7 cellular contexts compared by ENCODE assay signal in genomic region chr3:71226565-71227281, GRCh38.
A peak's percentile ranks its signal among the peaks of the same experiment; 100 is the strongest.
DNase-seq lines count a peak whose midpoint lies in the region; ATAC-seq and TF ChIP-seq lines count a peak whose summit lies in the region.

No MANE protein-coding gene starts in this region.

- H3K27me3 ChIP-seq in left ventricle myocardium inferior (ENCODE audit: low read depth) = no peaks in the 10 kb centered on the region
- H3K27me3 ChIP-seq in SK-N-SH (ENCODE audit: insufficient read depth) = no peaks in the 10 kb centered on the region

- peak; percentile 87 for DNase-seq in activated T-cell treated with anti-CD3 and anti-CD28 coated beads for 48 hours (ENCODE audit: low read depth)
- peak; percentile 59 for DNase-seq in left ventricle myocardium inferior
- peak; percentile 71 to 91 (median 89) for DNase-seq in stimulated activated CD4-positive, alpha-beta T cell treated with anti-CD3 and anti-CD28 coated beads, TNF-alpha, amount 100 ng/mL, for 24 hours (ENCODE audit: low read depth in 3 of 3)
- DNase-seq in SK-N-SH = no peak
- DNase-seq in NCI-H146 treated with DMSO at 0.1 percent for 48 hours (lab: John Stamatoyannopoulos, UW; ENCODE audit: unreplicated experiment) = no peak

- no peak for TF ChIP-seq CTCF in left ventricle myocardium inferior (IDR thresholded peaks at IDR 0.05; ENCODE audit: borderline replicate concordance)
- no peak for TF ChIP-seq CTCF in SK-N-SH (IDR thresholded peaks at IDR 0.05)

- H3K4me3 ChIP-seq in left ventricle myocardium inferior (peak overlapping the region; percentile 57), SK-N-SH (ENCODE audit: low read depth in 2 of 2, low read length in 1 of 2) (no peak overlapping the region)

- H4K20me1 ChIP-seq in SK-N-SH (ENCODE audit: insufficient read depth) = no peaks in the 10 kb centered on the region

- CTCF ChIA-PET in SK-N-SH (lab: Yijun Ruan, JAX) = no interaction called here

- no peak overlapping the region for H2AFZ ChIP-seq in SK-N-SH (ENCODE audit: low read depth)

- TF ChIP-seq RAD21 in SK-N-SH (IDR thresholded peaks at IDR 0.05; ENCODE audit: low read length) = no peak

- H3K36me3 ChIP-seq in left ventricle myocardium inferior (no peaks in the 10 kb centered on the region), SK-N-SH (replicated peaks in 1 of 2; ENCODE audit: control insufficient read depth in 1 of 2, insufficient read depth in 2 of 2, low read length in 1 of 2) (peaks cover 0 to 1% of the 10 kb centered on the region in 2 experiments)

- H3K4me1 ChIP-seq in left ventricle myocardium inferior (peaks cover 34% of the 10 kb centered on the region), SK-N-SH (ENCODE audit: control insufficient read depth in 1 of 2, insufficient read depth in 2 of 2, low read depth in 1 of 2, low read length in 1 of 2) (peaks cover 3 to 5% of the 10 kb centered on the region in 2 experiments; a peak in 3 of 4 replicates)

- no peak overlapping the region for H3K9ac ChIP-seq in SK-N-SH

- no peaks in the 10 kb centered on the region for H3K9me2 ChIP-seq in SK-N-SH

- POLR2A ChIA-PET in SK-N-SH (lab: Yijun Ruan, JAX) = no interaction called here

- H3K27ac ChIP-seq in left ventricle myocardium inferior (replicated peaks) (peak overlapping the region; percentile 78), SK-N-SH (ENCODE audit: low read depth in 2 of 2, low read length in 1 of 2) (peak overlapping the region in 1 of 2 experiments; percentile 46; a peak in 2 of 4 replicates)

- no peak for TF ChIP-seq EP300 in SK-N-SH (IDR thresholded peaks at IDR 0.05; ENCODE audit: borderline replicate concordance in 1 of 2, low read depth in 1 of 2, low read length in 1 of 2)

- H3K4me2 ChIP-seq in SK-N-SH = no peak overlapping the region

- WGBS in SK-N-SH (ENCODE audit: low lambda C conversion rate) = 90% methylated on average over 19 of the region's 23 CpGs

- H3K79me2 ChIP-seq in SK-N-SH (ENCODE audit: insufficient read depth) = peaks cover 46% of the 10 kb centered on the region

- ATAC-seq in GM19463 (IDR thresholded peaks at IDR 0.05; ENCODE audit: unreplicated experiment) = peak; percentile 87
- peak; percentile 77 for ATAC-seq in HG03469 (IDR thresholded peaks at IDR 0.05; ENCODE audit: unreplicated experiment)

- intact Hi-C loops in left ventricle myocardium inferior (cut with micrococcal nuclease) = no loop called here

- H3F3A ChIP-seq in SK-N-SH (replicated peaks; ENCODE audit: insufficient read depth) = peaks cover 18% of the 10 kb centered on the region

- H3K9me3 ChIP-seq in left ventricle myocardium inferior (replicated peaks) (no peaks in the 10 kb centered on the region), SK-N-SH (no peaks in the 10 kb centered on the region)

TF ChIP-seq in SK-N-SH, 30 proteins besides CTCF, POLR2A, EP300 and RAD21:
- TF ChIP-seq NFIC (IDR thresholded peaks at IDR 0.05; ENCODE audit: borderline replicate concordance) (no peak), USF2 (IDR thresholded peaks at IDR 0.05; ENCODE audit: borderline replicate concordance, low read depth, low read length) (no peak), YY1 (IDR thresholded peaks at IDR 0.05; ENCODE audit: low read depth) (no peak), USF1 (IDR thresholded peaks at IDR 0.05; ENCODE audit: borderline replicate concordance, low read depth) (no peak), POLR2AphosphoS5 (IDR thresholded peaks at IDR 0.05; ENCODE audit: low read depth, low read length) (no peak), JUND (IDR thresholded peaks at IDR 0.05) (no peak), FOSL2 (IDR thresholded peaks at IDR 0.05; ENCODE audit: borderline replicate concordance, low read depth) (no peak), MEF2A (IDR thresholded peaks at IDR 0.05; ENCODE audit: borderline replicate concordance, low read depth) (no peak), SIN3A (IDR thresholded peaks at IDR 0.05; ENCODE audit: borderline replicate concordance, low read depth, low read length) (no peak), MXI1 (IDR thresholded peaks at IDR 0.05; ENCODE audit: low read depth, low read length) (no peak), RCOR1 (IDR thresholded peaks at IDR 0.05; ENCODE audit: low read length) (no peak), ZBTB33 (IDR thresholded peaks at IDR 0.05; ENCODE audit: borderline replicate concordance, low read depth) (no peak), SMC3 (IDR thresholded peaks at IDR 0.05; ENCODE audit: low read depth, low read length) (no peak), GABPA (IDR thresholded peaks at IDR 0.05; ENCODE audit: low read depth) (no peak), NRF1 (IDR thresholded peaks at IDR 0.05; ENCODE audit: low read depth, low read length) (no peak), FOXJ3 (CRISPR knock-in tag; IDR thresholded peaks at IDR 0.05) (no peak), TEAD4 (IDR thresholded peaks at IDR 0.05; ENCODE audit: borderline replicate concordance, insufficient read depth) (no peak), ELF1 (IDR thresholded peaks at IDR 0.05) (no peak)
TF ChIP-seq in SK-N-SH: peak in this region for 0.

Comparison
In these comparisons a context has a peak if more than half of its experiments do, and no peak if none do; other contexts are left out.
1. DNase-seq: peak in activated T-cell treated with anti-CD3 and anti-CD28 coated beads for 48 hours (single experiment), left ventricle myocardium inferior (single experiment) and stimulated activated CD4-positive, alpha-beta T cell treated with anti-CD3 and anti-CD28 coated beads, TNF-alpha, amount 100 ng/mL, for 24 hours (3 of 3); none in SK-N-SH (single experiment) and NCI-H146 treated with DMSO at 0.1 percent for 48 hours (single experiment).